ENCODE assay signal across 26 cellular contexts in the genomic region with DNA sequence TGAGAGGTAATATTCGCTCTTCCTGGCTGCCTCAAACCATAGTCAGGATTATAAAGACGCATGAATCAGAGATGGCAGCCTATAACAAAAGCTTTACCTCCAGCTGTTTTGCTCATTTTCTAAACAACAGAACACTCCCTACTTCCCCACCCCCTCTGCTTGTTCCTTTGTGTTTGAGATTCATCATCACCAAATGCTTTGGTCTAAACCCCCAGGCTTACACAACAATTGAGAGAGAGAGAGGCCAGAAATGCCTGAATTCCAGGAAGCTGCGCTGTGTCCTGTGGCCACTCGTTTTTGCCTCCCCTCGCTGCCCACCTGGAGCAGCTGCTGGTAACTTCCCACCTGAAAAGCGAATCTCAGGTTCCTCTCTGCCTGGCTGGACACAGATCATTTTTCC.
A peak's percentile ranks its signal among the peaks of the same experiment; 100 is the strongest.
DNase-seq lines count a peak whose midpoint lies in the region; ATAC-seq and TF ChIP-seq lines count a peak whose summit lies in the region.
"Had no signal": no experiment of that assay in that cellular context is flagged by ENCODE, and none has a peak within 500 bp of the region (broad histone marks: within the 10 kb centered on the region; RNA-seq: fewer than 3 reads in every experiment).

No MANE protein-coding gene starts in this region.

- H3K9me3 ChIP-seq in HUES6 (ENCODE audit: control insufficient read depth, insufficient read depth, low read depth, low read length): peaks cover 7% of the 10 kb centered on the region; the same call in 1 of the 2 replicates
- H3K9me3 ChIP-seq: left ventricle myocardium inferior, thoracic aorta, uterus had no signal

- H3K27me3 Mint-ChIP-seq in WTC11 (ENCODE audit: low read depth): peaks cover 8% of the 10 kb centered on the region
- peaks cover 12% of the 10 kb centered on the region for H3K27me3 Mint-ChIP-seq in activated naive CD8-positive, alpha-beta T cell treated with anti-CD3 and anti-CD28 coated beads for 36 hours

- ATAC-seq in WTC11: peak; percentile 71
- ATAC-seq in GM18861 (IDR thresholded peaks at IDR 0.05; ENCODE audit: unreplicated experiment): no peak
- ATAC-seq: activated T-cell treated with anti-CD3 and anti-CD28 coated beads, Interleukin-2, amount 50 U/mL, for 4 hours; GM12878; stimulated activated naive CD8-positive, alpha-beta T cell treated with anti-CD3 and anti-CD28 coated beads, Interleukin-15, Interleukin-2, amounts not matched to agents 100 U/mL and 50 U/mL, for 24 hours had no signal

- no peak overlapping the region for H3K4me3 Mint-ChIP-seq in WTC11
- no peak overlapping the region for H3K4me3 Mint-ChIP-seq in activated naive CD8-positive, alpha-beta T cell treated with anti-CD3 and anti-CD28 coated beads for 36 hours
- H3K4me3 Mint-ChIP-seq: activated CD4-positive, alpha-beta T cell treated with anti-CD3 and anti-CD28 coated beads, Interleukin-2, amount 10 ng/mL, durations not matched to agents 24 days and 14 days; activated T-cell treated with anti-CD3 and anti-CD28 coated beads, Interleukin-2, amount 50 U/mL, for 4 hours had no signal

- POLR2A ChIA-PET in WTC11 (lab: Charles Lee): no interaction called here

- peak overlapping the region; percentile 54 for H3K27ac Mint-ChIP-seq in WTC11
- H3K27ac Mint-ChIP-seq in activated naive CD8-positive, alpha-beta T cell treated with anti-CD3 and anti-CD28 coated beads for 36 hours: no peak overlapping the region
- H3K27ac Mint-ChIP-seq: activated CD4-positive, alpha-beta T cell treated with anti-CD3 and anti-CD28 coated beads, Interleukin-2, amount 10 ng/mL, durations not matched to agents 24 days and 14 days had no signal

- H3K36me3 Mint-ChIP-seq in WTC11: peaks cover 4% of the 10 kb centered on the region; the same call in 1 of the 2 replicates
- H3K36me3 Mint-ChIP-seq in activated naive CD8-positive, alpha-beta T cell treated with anti-CD3 and anti-CD28 coated beads for 36 hours: no peaks in the 10 kb centered on the region

- peaks cover 11% of the 10 kb centered on the region for H3K9me3 Mint-ChIP-seq in WTC11
- no peaks in the 10 kb centered on the region for H3K9me3 Mint-ChIP-seq in activated naive CD8-positive, alpha-beta T cell treated with anti-CD3 and anti-CD28 coated beads for 36 hours
- H3K9me3 Mint-ChIP-seq: activated CD4-positive, alpha-beta T cell treated with anti-CD3 and anti-CD28 coated beads, Interleukin-2, amount 10 ng/mL, durations not matched to agents 24 days and 14 days; activated T-cell treated with anti-CD3 and anti-CD28 coated beads, Interleukin-2, amount 50 U/mL, for 4 hours had no signal

- peak overlapping the region; percentile 55; the same call in 1 of the 2 replicates for H3K27ac ChIP-seq in HUES6 (ENCODE audit: low read depth, low read length)
- H3K27ac ChIP-seq: C4-2B, GM23248, left ventricle myocardium inferior, PC-9, thoracic aorta, uterus, WERI-Rb-1 had no signal

- no peaks in the 10 kb centered on the region for H3K36me3 ChIP-seq in HUES6 (ENCODE audit: control insufficient read depth, insufficient read depth, low read length)
- H3K36me3 ChIP-seq: left ventricle myocardium inferior, thoracic aorta, uterus, WERI-Rb-1 had no signal

- H3K4me3 ChIP-seq in HUES6 (ENCODE audit: low read depth, low read length): no peak overlapping the region
- H3K4me3 ChIP-seq: GM12878, GM23248, left ventricle myocardium inferior, PC-9, thoracic aorta, uterus had no signal

- TF ChIP-seq CTCF in WTC11 (IDR thresholded peaks at IDR 0.05): no peak

- peaks cover 48% of the 10 kb centered on the region for H3K4me1 Mint-ChIP-seq in WTC11
- no peaks in the 10 kb centered on the region for H3K4me1 Mint-ChIP-seq in activated naive CD8-positive, alpha-beta T cell treated with anti-CD3 and anti-CD28 coated beads for 36 hours
- H3K4me1 Mint-ChIP-seq: activated CD4-positive, alpha-beta T cell treated with anti-CD3 and anti-CD28 coated beads, Interleukin-2, amount 10 ng/mL, durations not matched to agents 24 days and 14 days had no signal

- CTCF ChIA-PET in WTC11 (lab: Charles Lee): interaction anchor here (0.6 to 1.5 kb wide), 6 partner anchors 9 to 348 kb away, joined by 3 to 5 read pairs (median 4); a partner anchor contains a TSS

- peak overlapping the region; percentile 43 for H3K9ac ChIP-seq in HUES6 (ENCODE audit: low read length)
- H3K9ac ChIP-seq: GM23248 had no signal

- DNase-seq in WTC11 (ENCODE audit: low spot score) (no peak), iPS DF 19.7 (ENCODE audit: low read depth, low spot score) (peak; percentile 48), renal cortical epithelial cell (ENCODE audit: low read depth) (peak; percentile 78), ureter (ENCODE audit: low spot score) (no peak)
- no peak for DNase-seq in activated naive CD8-positive, alpha-beta T cell treated with anti-CD3 and anti-CD28 coated beads for 36 hours
- DNase-seq: activated CD4-positive, alpha-beta T cell treated with anti-CD3 and anti-CD28 coated beads, Interleukin-2, amount 10 ng/mL, durations not matched to agents 24 days and 14 days; activated gamma-delta T cell treated with Interleukin-2 at 50 U/mL for 16 hours; activated T-cell treated with anti-CD3 and anti-CD28 coated beads, Interleukin-2, amount 50 U/mL, for 4 hours; cerebellar nuclear complex; GM23248; KG1; left ventricle myocardium inferior; MM.1S; NCI-H1436; PC-9; SHP77 treated with DMSO at 0.1 percent for 48 hours; stimulated activated naive CD8-positive, alpha-beta T cell treated with anti-CD3 and anti-CD28 coated beads, Interleukin-15, Interleukin-2, amounts not matched to agents 100 U/mL and 50 U/mL, for 24 hours; SW 1271; T-helper 9 cell; uterus; WERI-Rb-1 had no signal

- no peaks in the 10 kb centered on the region for H3K27me3 ChIP-seq in HUES6 (ENCODE audit: control insufficient read depth, insufficient read depth, low read length)
- H3K27me3 ChIP-seq: uterus had no signal

- H3K4me1 ChIP-seq in HUES6 (ENCODE audit: control insufficient read depth, insufficient read depth, low read length): peaks cover 35% of the 10 kb centered on the region
- H3K4me1 ChIP-seq: left ventricle myocardium inferior, uterus had no signal

TF ChIP-seq in WTC11, 78 proteins besides CTCF, POLR2A, EP300 and RAD21:
- TF ChIP-seq TEAD1 (CRISPR knock-in tag; IDR thresholded peaks at IDR 0.05) (0 out of 2 replicates have a peak, but pooled peaks have one; percentile 43), ZNF219 (CRISPR knock-in tag; IDR thresholded peaks at IDR 0.05; ENCODE audit: borderline replicate concordance) (no peak), TCF7 (CRISPR knock-in tag; IDR thresholded peaks at IDR 0.05; ENCODE audit: low read depth) (no peak), TEAD4 (CRISPR knock-in tag; IDR thresholded peaks at IDR 0.05) (no peak), HMGA2 (CRISPR knock-in tag; IDR thresholded peaks at IDR 0.05) (no peak)
- TF ChIP-seq, protein P1, sequence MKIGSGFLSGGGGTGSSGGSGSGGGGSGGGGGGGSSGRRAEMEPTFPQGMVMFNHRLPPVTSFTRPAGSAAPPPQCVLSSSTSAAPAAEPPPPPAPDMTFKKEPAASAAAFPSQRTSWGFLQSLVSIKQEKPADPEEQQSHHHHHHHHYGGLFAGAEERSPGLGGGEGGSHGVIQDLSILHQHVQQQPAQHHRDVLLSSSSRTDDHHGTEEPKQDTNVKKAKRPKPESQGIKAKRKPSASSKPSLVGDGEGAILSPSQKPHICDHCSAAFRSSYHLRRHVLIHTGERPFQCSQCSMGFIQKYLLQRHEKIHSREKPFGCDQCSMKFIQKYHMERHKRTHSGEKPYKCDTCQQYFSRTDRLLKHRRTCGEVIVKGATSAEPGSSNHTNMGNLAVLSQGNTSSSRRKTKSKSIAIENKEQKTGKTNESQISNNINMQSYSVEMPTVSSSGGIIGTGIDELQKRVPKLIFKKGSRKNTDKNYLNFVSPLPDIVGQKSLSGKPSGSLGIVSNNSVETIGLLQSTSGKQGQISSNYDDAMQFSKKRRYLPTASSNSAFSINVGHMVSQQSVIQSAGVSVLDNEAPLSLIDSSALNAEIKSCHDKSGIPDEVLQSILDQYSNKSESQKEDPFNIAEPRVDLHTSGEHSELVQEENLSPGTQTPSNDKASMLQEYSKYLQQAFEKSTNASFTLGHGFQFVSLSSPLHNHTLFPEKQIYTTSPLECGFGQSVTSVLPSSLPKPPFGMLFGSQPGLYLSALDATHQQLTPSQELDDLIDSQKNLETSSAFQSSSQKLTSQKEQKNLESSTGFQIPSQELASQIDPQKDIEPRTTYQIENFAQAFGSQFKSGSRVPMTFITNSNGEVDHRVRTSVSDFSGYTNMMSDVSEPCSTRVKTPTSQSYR (CRISPR knock-in tag; IDR thresholded peaks at IDR 0.05): no peak

Comparison
In these comparisons a context has a peak if more than half of its experiments do, and no peak if none do; other contexts are left out.
1. DNase-seq: peak in iPS DF 19.7 (single experiment) and renal cortical epithelial cell (single experiment); none in WTC11 (single experiment), activated naive CD8-positive, alpha-beta T cell treated with anti-CD3 and anti-CD28 coated beads for 36 hours (single experiment) and ureter (single experiment).